ENCODE assay signal across 1 cellular context in the genomic region with DNA sequence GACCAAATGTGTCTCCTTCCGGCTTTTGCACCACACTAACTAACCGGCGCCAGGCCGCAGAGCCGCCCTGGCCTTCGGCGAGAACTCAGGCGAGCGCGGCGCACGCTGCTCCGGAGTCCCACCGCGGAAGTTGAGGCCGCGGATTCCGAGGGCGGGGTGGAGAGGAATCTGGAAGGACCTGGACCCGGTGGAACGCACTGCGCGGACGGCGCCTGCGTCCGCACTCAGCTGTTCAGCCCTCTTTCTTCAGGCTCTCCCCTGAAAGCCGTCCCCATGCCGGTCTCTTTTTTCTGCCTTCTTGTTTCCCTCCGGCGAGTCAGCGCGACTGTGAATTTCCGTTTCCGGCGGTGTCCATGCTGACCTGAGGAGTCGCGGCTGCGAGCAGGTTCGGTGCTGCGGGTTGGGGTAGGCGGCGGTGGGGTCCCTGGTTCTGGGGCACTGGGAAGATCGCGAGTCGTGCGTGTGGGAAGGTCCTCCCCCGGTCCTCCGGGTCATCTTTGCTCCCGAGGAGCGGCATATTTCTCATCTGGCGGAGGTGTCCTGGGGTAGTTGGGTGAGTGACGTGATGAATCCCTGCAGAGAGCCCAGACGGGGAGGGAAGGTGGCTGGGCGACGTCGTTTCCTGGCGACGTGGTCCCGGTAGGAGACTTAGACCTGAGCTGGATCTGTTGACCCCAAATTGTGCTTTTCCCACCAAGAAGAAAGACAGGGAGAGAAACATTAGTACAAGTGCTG.
TF ChIP-seq lines count a peak whose summit lies in the region.

A gene with protein sequence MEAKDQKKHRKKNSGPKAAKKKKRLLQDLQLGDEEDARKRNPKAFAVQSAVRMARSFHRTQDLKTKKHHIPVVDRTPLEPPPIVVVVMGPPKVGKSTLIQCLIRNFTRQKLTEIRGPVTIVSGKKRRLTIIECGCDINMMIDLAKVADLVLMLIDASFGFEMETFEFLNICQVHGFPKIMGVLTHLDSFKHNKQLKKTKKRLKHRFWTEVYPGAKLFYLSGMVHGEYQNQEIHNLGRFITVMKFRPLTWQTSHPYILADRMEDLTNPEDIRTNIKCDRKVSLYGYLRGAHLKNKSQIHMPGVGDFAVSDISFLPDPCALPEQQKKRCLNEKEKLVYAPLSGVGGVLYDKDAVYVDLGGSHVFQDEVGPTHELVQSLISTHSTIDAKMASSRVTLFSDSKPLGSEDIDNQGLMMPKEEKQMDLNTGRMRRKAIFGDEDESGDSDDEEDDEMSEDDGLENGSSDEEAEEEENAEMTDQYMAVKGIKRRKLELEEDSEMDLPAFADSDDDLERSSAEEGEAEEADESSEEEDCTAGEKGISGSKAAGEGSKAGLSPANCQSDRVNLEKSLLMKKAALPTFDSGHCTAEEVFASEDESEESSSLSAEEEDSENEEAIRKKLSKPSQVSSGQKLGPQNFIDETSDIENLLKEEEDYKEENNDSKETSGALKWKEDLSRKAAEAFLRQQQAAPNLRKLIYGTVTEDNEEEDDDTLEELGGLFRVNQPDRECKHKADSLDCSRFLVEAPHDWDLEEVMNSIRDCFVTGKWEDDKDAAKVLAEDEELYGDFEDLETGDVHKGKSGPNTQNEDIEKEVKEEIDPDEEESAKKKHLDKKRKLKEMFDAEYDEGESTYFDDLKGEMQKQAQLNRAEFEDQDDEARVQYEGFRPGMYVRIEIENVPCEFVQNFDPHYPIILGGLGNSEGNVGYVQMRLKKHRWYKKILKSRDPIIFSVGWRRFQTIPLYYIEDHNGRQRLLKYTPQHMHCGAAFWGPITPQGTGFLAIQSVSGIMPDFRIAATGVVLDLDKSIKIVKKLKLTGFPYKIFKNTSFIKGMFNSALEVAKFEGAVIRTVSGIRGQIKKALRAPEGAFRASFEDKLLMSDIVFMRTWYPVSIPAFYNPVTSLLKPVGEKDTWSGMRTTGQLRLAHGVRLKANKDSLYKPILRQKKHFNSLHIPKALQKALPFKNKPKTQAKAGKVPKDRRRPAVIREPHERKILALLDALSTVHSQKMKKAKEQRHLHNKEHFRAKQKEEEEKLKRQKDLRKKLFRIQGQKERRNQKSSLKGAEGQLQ (plus strand): TSS at position 350 of the 735 bp plus-strand sequence. CDS start 1,600 bp downstream, outside the sequence.

TF ChIP-seq in GM23338, 12 proteins besides CTCF, POLR2A, EP300 and RAD21 (continued from another document):
- TF ChIP-seq, protein P1, sequence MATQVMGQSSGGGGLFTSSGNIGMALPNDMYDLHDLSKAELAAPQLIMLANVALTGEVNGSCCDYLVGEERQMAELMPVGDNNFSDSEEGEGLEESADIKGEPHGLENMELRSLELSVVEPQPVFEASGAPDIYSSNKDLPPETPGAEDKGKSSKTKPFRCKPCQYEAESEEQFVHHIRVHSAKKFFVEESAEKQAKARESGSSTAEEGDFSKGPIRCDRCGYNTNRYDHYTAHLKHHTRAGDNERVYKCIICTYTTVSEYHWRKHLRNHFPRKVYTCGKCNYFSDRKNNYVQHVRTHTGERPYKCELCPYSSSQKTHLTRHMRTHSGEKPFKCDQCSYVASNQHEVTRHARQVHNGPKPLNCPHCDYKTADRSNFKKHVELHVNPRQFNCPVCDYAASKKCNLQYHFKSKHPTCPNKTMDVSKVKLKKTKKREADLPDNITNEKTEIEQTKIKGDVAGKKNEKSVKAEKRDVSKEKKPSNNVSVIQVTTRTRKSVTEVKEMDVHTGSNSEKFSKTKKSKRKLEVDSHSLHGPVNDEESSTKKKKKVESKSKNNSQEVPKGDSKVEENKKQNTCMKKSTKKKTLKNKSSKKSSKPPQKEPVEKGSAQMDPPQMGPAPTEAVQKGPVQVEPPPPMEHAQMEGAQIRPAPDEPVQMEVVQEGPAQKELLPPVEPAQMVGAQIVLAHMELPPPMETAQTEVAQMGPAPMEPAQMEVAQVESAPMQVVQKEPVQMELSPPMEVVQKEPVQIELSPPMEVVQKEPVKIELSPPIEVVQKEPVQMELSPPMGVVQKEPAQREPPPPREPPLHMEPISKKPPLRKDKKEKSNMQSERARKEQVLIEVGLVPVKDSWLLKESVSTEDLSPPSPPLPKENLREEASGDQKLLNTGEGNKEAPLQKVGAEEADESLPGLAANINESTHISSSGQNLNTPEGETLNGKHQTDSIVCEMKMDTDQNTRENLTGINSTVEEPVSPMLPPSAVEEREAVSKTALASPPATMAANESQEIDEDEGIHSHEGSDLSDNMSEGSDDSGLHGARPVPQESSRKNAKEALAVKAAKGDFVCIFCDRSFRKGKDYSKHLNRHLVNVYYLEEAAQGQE (IDR thresholded peaks at IDR 0.05; ENCODE audit: unreplicated experiment), result peak; percentile 34
- TF ChIP-seq EZH2phosphoT487 (IDR thresholded peaks at IDR 0.05; ENCODE audit: unreplicated experiment) (no peak), STAT1 (IDR thresholded peaks at IDR 0.05; ENCODE audit: unreplicated experiment) (no peak), EZH2 (IDR thresholded peaks at IDR 0.05; ENCODE audit: low read depth, unreplicated experiment) (no peak)
- TF ChIP-seq, protein P2, sequence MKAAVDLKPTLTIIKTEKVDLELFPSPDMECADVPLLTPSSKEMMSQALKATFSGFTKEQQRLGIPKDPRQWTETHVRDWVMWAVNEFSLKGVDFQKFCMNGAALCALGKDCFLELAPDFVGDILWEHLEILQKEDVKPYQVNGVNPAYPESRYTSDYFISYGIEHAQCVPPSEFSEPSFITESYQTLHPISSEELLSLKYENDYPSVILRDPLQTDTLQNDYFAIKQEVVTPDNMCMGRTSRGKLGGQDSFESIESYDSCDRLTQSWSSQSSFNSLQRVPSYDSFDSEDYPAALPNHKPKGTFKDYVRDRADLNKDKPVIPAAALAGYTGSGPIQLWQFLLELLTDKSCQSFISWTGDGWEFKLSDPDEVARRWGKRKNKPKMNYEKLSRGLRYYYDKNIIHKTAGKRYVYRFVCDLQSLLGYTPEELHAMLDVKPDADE (IDR thresholded peaks at IDR 0.05), result peak; percentile 73
- TF ChIP-seq, protein P3, sequence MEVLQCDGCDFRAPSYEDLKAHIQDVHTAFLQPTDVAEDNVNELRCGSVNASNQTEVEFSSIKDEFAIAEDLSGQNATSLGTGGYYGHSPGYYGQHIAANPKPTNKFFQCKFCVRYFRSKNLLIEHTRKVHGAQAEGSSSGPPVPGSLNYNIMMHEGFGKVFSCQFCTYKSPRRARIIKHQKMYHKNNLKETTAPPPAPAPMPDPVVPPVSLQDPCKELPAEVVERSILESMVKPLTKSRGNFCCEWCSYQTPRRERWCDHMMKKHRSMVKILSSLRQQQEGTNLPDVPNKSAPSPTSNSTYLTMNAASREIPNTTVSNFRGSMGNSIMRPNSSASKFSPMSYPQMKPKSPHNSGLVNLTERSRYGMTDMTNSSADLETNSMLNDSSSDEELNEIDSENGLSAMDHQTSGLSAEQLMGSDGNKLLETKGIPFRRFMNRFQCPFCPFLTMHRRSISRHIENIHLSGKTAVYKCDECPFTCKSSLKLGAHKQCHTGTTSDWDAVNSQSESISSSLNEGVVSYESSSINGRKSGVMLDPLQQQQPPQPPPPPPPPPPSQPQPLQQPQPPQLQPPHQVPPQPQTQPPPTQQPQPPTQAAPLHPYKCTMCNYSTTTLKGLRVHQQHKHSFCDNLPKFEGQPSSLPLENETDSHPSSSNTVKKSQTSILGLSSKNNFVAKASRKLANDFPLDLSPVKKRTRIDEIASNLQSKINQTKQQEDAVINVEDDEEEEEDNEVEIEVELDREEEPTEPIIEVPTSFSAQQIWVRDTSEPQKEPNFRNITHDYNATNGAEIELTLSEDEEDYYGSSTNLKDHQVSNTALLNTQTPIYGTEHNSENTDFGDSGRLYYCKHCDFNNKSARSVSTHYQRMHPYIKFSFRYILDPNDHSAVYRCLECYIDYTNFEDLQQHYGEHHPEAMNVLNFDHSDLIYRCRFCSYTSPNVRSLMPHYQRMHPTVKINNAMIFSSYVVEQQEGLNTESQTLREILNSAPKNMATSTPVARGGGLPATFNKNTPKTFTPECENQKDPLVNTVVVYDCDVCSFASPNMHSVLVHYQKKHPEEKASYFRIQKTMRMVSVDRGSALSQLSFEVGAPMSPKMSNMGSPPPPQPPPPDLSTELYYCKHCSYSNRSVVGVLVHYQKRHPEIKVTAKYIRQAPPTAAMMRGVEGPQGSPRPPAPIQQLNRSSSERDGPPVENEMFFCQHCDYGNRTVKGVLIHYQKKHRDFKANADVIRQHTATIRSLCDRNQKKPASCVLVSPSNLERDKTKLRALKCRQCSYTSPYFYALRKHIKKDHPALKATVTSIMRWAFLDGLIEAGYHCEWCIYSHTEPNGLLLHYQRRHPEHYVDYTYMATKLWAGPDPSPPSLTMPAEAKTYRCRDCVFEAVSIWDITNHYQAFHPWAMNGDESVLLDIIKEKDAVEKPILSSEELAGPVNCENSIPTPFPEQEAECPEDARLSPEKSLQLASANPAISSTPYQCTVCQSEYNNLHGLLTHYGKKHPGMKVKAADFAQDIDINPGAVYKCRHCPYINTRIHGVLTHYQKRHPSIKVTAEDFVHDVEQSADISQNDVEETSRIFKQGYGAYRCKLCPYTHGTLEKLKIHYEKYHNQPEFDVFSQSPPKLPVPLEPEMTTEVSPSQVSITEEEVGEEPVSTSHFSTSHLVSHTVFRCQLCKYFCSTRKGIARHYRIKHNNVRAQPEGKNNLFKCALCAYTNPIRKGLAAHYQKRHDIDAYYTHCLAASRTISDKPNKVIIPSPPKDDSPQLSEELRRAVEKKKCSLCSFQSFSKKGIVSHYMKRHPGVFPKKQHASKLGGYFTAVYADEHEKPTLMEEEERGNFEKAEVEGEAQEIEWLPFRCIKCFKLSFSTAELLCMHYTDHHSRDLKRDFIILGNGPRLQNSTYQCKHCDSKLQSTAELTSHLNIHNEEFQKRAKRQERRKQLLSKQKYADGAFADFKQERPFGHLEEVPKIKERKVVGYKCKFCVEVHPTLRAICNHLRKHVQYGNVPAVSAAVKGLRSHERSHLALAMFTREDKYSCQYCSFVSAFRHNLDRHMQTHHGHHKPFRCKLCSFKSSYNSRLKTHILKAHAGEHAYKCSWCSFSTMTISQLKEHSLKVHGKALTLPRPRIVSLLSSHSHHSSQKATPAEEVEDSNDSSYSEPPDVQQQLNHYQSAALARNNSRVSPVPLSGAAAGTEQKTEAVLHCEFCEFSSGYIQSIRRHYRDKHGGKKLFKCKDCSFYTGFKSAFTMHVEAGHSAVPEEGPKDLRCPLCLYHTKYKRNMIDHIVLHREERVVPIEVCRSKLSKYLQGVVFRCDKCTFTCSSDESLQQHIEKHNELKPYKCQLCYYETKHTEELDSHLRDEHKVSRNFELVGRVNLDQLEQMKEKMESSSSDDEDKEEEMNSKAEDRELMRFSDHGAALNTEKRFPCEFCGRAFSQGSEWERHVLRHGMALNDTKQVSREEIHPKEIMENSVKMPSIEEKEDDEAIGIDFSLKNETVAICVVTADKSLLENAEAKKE (CRISPR knock-in tag; IDR thresholded peaks at IDR 0.05), result no peak
